Comparison of ENCODE assay signal across 14 cellular contexts in genomic region chr22:17836977-17837742, GRCh38.
DNase-seq lines count a peak whose midpoint lies in the region; ATAC-seq and TF ChIP-seq lines count a peak whose summit lies in the region.
"Had no signal": no experiment of that assay in that cellular context is flagged by ENCODE, and none has a peak within 500 bp of the region (broad histone marks: within the 10 kb centered on the region; RNA-seq: fewer than 3 reads in every experiment).

No MANE protein-coding gene starts in this region.

- H3K4me3 Mint-ChIP-seq in osteocyte (ENCODE audit: unreplicated experiment), result no peak overlapping the region

- H4K20me1 ChIP-seq in BLaER1, result peaks cover 26% of the 10 kb centered on the region; the same call in 1 of the 2 replicates

- H3K36me3 Mint-ChIP-seq in osteocyte (ENCODE audit: unreplicated experiment), result peaks cover 2% of the 10 kb centered on the region

- H3K27ac ChIP-seq in BLaER1 (0 out of 2 replicates have a peak overlapping the region, but pooled peaks have one; percentile 9), left ventricle myocardium inferior (replicated peaks) (peak overlapping the region; percentile 78)
- H3K27ac ChIP-seq: neutrophil, SJCRH30 had no signal

- H3K27me3 ChIP-seq in BLaER1 (no peaks in the 10 kb centered on the region), left ventricle myocardium inferior (ENCODE audit: low read depth) (no peaks in the 10 kb centered on the region)
- H3K27me3 ChIP-seq: neutrophil, SJCRH30 had no signal

- H3K4me1 ChIP-seq in BLaER1, result peaks cover 67% of the 10 kb centered on the region
- peaks cover 68% of the 10 kb centered on the region for H3K4me1 ChIP-seq in left ventricle myocardium inferior
- H3K4me1 ChIP-seq: SJCRH30 had no signal

- ATAC-seq in HG02870 (IDR thresholded peaks at IDR 0.05; ENCODE audit: unreplicated experiment), result no peak

- H3K27ac Mint-ChIP-seq in osteocyte (ENCODE audit: unreplicated experiment), result peak overlapping the region; percentile 85

- intact Hi-C loops in left ventricle myocardium inferior (cut with micrococcal nuclease), result no loop called here

- in situ Hi-C loops in astrocyte of the cerebellum (cut with HindIII; ENCODE audit: low sequenced_read_pairs), result no loop called here

- peak overlapping the region; percentile 54 for H3K4me2 ChIP-seq in BLaER1

- peaks cover 48% of the 10 kb centered on the region for H3K36me3 ChIP-seq in BLaER1
- peaks cover 31% of the 10 kb centered on the region for H3K36me3 ChIP-seq in left ventricle myocardium inferior
- H3K36me3 ChIP-seq: neutrophil, SJCRH30 had no signal

- H3K9me3 ChIP-seq in BLaER1, result no peaks in the 10 kb centered on the region
- H3K9me3 ChIP-seq in left ventricle myocardium inferior (replicated peaks), result no peaks in the 10 kb centered on the region
- H3K9me3 ChIP-seq: neutrophil, SJCRH30 had no signal

- no peak overlapping the region for H3K4me3 ChIP-seq in BLaER1
- H3K4me3 ChIP-seq in astrocyte of the cerebellum (ENCODE audit: low read depth, low read length), result no peak overlapping the region
- no peak overlapping the region for H3K4me3 ChIP-seq in left ventricle myocardium inferior
- H3K4me3 ChIP-seq: SJCRH30 had no signal

- H3K9ac ChIP-seq in BLaER1, result 0 out of 2 replicates have a peak overlapping the region, but pooled peaks have one; percentile 19

- no peak for DNase-seq in astrocyte of the cerebellum (ENCODE audit: low read depth)
- no peak for DNase-seq in left ventricle myocardium inferior
- no peak for DNase-seq in osteocyte (ENCODE audit: extremely low spot score, unreplicated experiment)
- no peak for DNase-seq in GOT3 (lab: John Stamatoyannopoulos, UW)
- no peak for DNase-seq in cortex of kidney (lab: John Stamatoyannopoulos, UW)
- DNase-seq in cerebellar cortex (ENCODE audit: low spot score), result no peak
- DNase-seq: activated CD4-positive, alpha-beta T cell treated with anti-CD3 and anti-CD28 coated beads, Interleukin-2, amount 50 U/mL, for 1 hour; activated gamma-delta T cell treated with Interleukin-2 at 50 U/mL for 16 hours; DND-41; NCI-H526; SJCRH30 had no signal

- no peaks in the 10 kb centered on the region for H3K9me3 Mint-ChIP-seq in osteocyte (ENCODE audit: unreplicated experiment)

- peak; percentile 22 for TF ChIP-seq CTCF in astrocyte of the cerebellum (IDR thresholded peaks at IDR 0.05; ENCODE audit: low read depth, low read length, missing control alignments)
- TF ChIP-seq CTCF in left ventricle myocardium inferior (IDR thresholded peaks at IDR 0.05; ENCODE audit: borderline replicate concordance), result no peak
- TF ChIP-seq CTCF in osteocyte (IDR thresholded peaks at IDR 0.05), result peak; percentile 25

- peaks cover 14% of the 10 kb centered on the region for H3K4me1 Mint-ChIP-seq in osteocyte (ENCODE audit: unreplicated experiment)

- no peaks in the 10 kb centered on the region for H3K27me3 Mint-ChIP-seq in osteocyte (ENCODE audit: unreplicated experiment)
